In genomic region chr18:24983566-24983965, GRCh38 we compare ENCODE assay signal across 1 cellular context.
TF ChIP-seq lines count a peak whose summit lies in the region.

No MANE protein-coding gene starts in this region.

TF ChIP-seq in H1, 55 proteins besides CTCF, POLR2A, EP300 and RAD21 (continued from another document):
- TF ChIP-seq BCL11A (IDR thresholded peaks at IDR 0.05; ENCODE audit: low read depth in 2 of 2, low read length in 2 of 2) = peak in 1 of 2 experiments; percentile 12
- TF ChIP-seq E2F6 (IDR thresholded peaks at IDR 0.05) = 0 out of 2 replicates have a peak, but pooled peaks have one; percentile 6
- TF ChIP-seq BRCA1 (IDR thresholded peaks at IDR 0.05; ENCODE audit: low read depth, low read length) = no peak
- TF ChIP-seq CHD2 (IDR thresholded peaks at IDR 0.05; ENCODE audit: low read length) = no peak
- TF ChIP-seq YY1 (IDR thresholded peaks at IDR 0.05; ENCODE audit: low read depth, low read length) = no peak
- no peak for TF ChIP-seq GABPA (IDR thresholded peaks at IDR 0.05; ENCODE audit: borderline replicate concordance, insufficient read depth, low read length)
- no peak for TF ChIP-seq SP2 (IDR thresholded peaks at IDR 0.05; ENCODE audit: low read length)
- TF ChIP-seq NRF1 (IDR thresholded peaks at IDR 0.05; ENCODE audit: low read depth, low read length) = no peak
- no peak for TF ChIP-seq SAP30 (IDR thresholded peaks at IDR 0.05; ENCODE audit: insufficient read depth, insufficient replicate concordance, low read length)
- TF ChIP-seq CREB1 (IDR thresholded peaks at IDR 0.05) = no peak
- no peak for TF ChIP-seq CHD1 (IDR thresholded peaks at IDR 0.05; ENCODE audit: low read depth, low read length)
- TF ChIP-seq POU5F1 (IDR thresholded peaks at IDR 0.05; ENCODE audit: low read depth, low read length) = peak; percentile 29; the same call in 1 of the 2 replicates
- TF ChIP-seq CHD7 (IDR thresholded peaks at IDR 0.05; ENCODE audit: insufficient replicate concordance, low read length) = peak; percentile 86
- peak; percentile 85 for TF ChIP-seq NANOG (IDR thresholded peaks at IDR 0.05; ENCODE audit: insufficient read depth, low read depth, low read length, poor library complexity, severe bottlenecking)
